ENCODE assay signal across 10 cellular contexts in genomic region chr15:66389859-66390382, GRCh38. TPM values are rescaled to one million over a fixed set of nuclear protein-coding genes. Genes with fewer than 3 reads are reported as not detected.
DNase-seq lines count a peak whose midpoint lies in the region; ATAC-seq and TF ChIP-seq lines count a peak whose summit lies in the region.
"Had no signal": no experiment of that assay in that cellular context is flagged by ENCODE, and none has a peak within 500 bp of the region (broad histone marks: within the 10 kb centered on the region; RNA-seq: fewer than 3 reads in every experiment).

No MANE protein-coding gene starts in this region.

- no peak overlapping the region for H3K4me3 ChIP-seq in CD8-positive, alpha-beta T cell (ENCODE audit: low read depth, low read length)
- H3K4me3 ChIP-seq in neural progenitor cell, result no peak overlapping the region
- H3K4me3 ChIP-seq: hepatocyte had no signal

- peak overlapping the region; percentile 38 for H3K4me3 Mint-ChIP-seq in CD8-positive, alpha-beta T cell
- H3K4me3 Mint-ChIP-seq in WTC11 (no peak overlapping the region), immature natural killer cell (peak overlapping the region; percentile 67 to 91 (median 73)), neural progenitor cell (no peak overlapping the region)

- H3K79me2 ChIP-seq in neural progenitor cell (ENCODE audit: low read depth), result peaks cover 84% of the 10 kb centered on the region

- H3K9me3 Mint-ChIP-seq in CD8-positive, alpha-beta T cell, result no peaks in the 10 kb centered on the region
- H3K9me3 Mint-ChIP-seq in WTC11 (no peaks in the 10 kb centered on the region), immature natural killer cell (no peaks in the 10 kb centered on the region), neural progenitor cell (no peaks in the 10 kb centered on the region)

- peaks cover 9% of the 10 kb centered on the region for H3K36me3 Mint-ChIP-seq in CD8-positive, alpha-beta T cell
- H3K36me3 Mint-ChIP-seq in WTC11 (peaks cover 22% of the 10 kb centered on the region), immature natural killer cell (peaks cover 0 to 5% (median 0%) of the 10 kb centered on the region in 3 donors), neural progenitor cell (peaks cover 20% of the 10 kb centered on the region)

- H3F3A ChIP-seq in neural progenitor cell (ENCODE audit: low read depth), result peaks cover 7% of the 10 kb centered on the region

- H3K4me1 ChIP-seq in CD8-positive, alpha-beta T cell (ENCODE audit: insufficient read depth, low read length), result peaks cover 83% of the 10 kb centered on the region
- peaks cover 13% of the 10 kb centered on the region for H3K4me1 ChIP-seq in neural progenitor cell

- H3K27me3 ChIP-seq in CD8-positive, alpha-beta T cell (ENCODE audit: insufficient read depth, low read length), result no peaks in the 10 kb centered on the region
- no peaks in the 10 kb centered on the region for H3K27me3 ChIP-seq in neural progenitor cell
- H3K27me3 ChIP-seq: hepatocyte had no signal

- H4K20me1 ChIP-seq in neural progenitor cell (ENCODE audit: low read depth), result peaks cover 72% of the 10 kb centered on the region

- H2AFZ ChIP-seq in neural progenitor cell (replicated peaks), result no peak overlapping the region
- H2AFZ ChIP-seq: hepatocyte had no signal

- H3K9ac ChIP-seq in neural progenitor cell, result no peak overlapping the region

- ATAC-seq in CD8-positive, alpha-beta T cell, result no peak
- peak; percentile 29 for ATAC-seq in HG02610 (IDR thresholded peaks at IDR 0.05; ENCODE audit: unreplicated experiment)
- ATAC-seq in WTC11, result no peak

- DNase-seq in CD8-positive, alpha-beta T cell, result no peak
- DNase-seq in WTC11 (ENCODE audit: low spot score) (no peak), immature natural killer cell (no peak), neural progenitor cell (ENCODE audit: low spot score) (no peak), C1 segment of cervical spinal cord (lab: John Stamatoyannopoulos, UW) (no peak), substantia nigra (lab: John Stamatoyannopoulos, UW) (no peak), epidermal melanocyte (ENCODE audit: insufficient read length, low spot score) (no peak)
- DNase-seq: caudate nucleus had no signal

- peak overlapping the region; percentile 86 for H3K27ac Mint-ChIP-seq in CD8-positive, alpha-beta T cell
- H3K27ac Mint-ChIP-seq in WTC11 (peak overlapping the region; percentile 76; the same call in 1 of the 2 replicates), immature natural killer cell (peak overlapping the region; percentile 18 to 87 (median 80)), neural progenitor cell (no peak overlapping the region)

- H3K4me2 ChIP-seq in neural progenitor cell, result no peak overlapping the region
- H3K4me2 ChIP-seq: hepatocyte had no signal

- H3K9me3 ChIP-seq in CD8-positive, alpha-beta T cell (ENCODE audit: low read length), result no peaks in the 10 kb centered on the region
- H3K9me3 ChIP-seq in neural progenitor cell (ENCODE audit: low read depth), result no peaks in the 10 kb centered on the region

- no peaks in the 10 kb centered on the region for H3K36me3 ChIP-seq in CD8-positive, alpha-beta T cell (ENCODE audit: insufficient read depth, low read length)
- H3K36me3 ChIP-seq in neural progenitor cell, result no peaks in the 10 kb centered on the region

- CTCF ChIA-PET in CD8-positive, alpha-beta T cell (lab: Charles Lee), result interaction anchor here (1.4 to 2.2 kb wide), 2 partner anchors 11 to 108 kb away, joined by 3 to 9 read pairs; partner anchors contain the start of gene SNAPC5
- CTCF ChIA-PET in WTC11 (lab: Charles Lee), result interaction anchor here (0.9 kb wide), 1 partner anchor 14 kb away, joined by 3 read pairs; no protein-coding TSS in a partner anchor

- no peak for TF ChIP-seq CTCF in CD8-positive, alpha-beta T cell (IDR thresholded peaks at IDR 0.05)
- no peak for TF ChIP-seq CTCF in WTC11 (IDR thresholded peaks at IDR 0.05)
- TF ChIP-seq CTCF in neural progenitor cell (IDR thresholded peaks at IDR 0.05), result no peak

- intact Hi-C loops in CD8-positive, alpha-beta T cell (cut with DNase I, micrococcal nuclease), result loop anchor here in 1 of 2 experiments (5.0 to 10.0 kb wide), 3 partner anchors 42 to 1152 kb away; partner anchors contain the start of genes DIS3L and MAP2K5

- H3K4me1 Mint-ChIP-seq in CD8-positive, alpha-beta T cell (ENCODE audit: low read depth), result peaks cover 74% of the 10 kb centered on the region
- peaks cover 54% of the 10 kb centered on the region for H3K4me1 Mint-ChIP-seq in WTC11
- peaks cover 72 to 81% of the 10 kb centered on the region in 2 donors for H3K4me1 Mint-ChIP-seq in immature natural killer cell
- H3K4me1 Mint-ChIP-seq in neural progenitor cell, result peaks cover 24% of the 10 kb centered on the region

- POLR2A ChIA-PET in CD8-positive, alpha-beta T cell (lab: Charles Lee), result interaction anchor here (1.0 to 4.2 kb wide), 3 partner anchors 33 to 115 kb away, joined by 3 to 22 read pairs (median 5); partner anchors contain the start of genes RPL4, TIPIN and ZWILCH
- POLR2A ChIA-PET in WTC11 (lab: Charles Lee), result interaction anchor here (0.7 kb wide), 1 partner anchor 96 kb away, joined by 3 read pairs; no protein-coding TSS in a partner anchor

- H3K27ac ChIP-seq in CD8-positive, alpha-beta T cell (ENCODE audit: low read depth, low read length), result peak overlapping the region; percentile 37
- no peak overlapping the region for H3K27ac ChIP-seq in neural progenitor cell
- no peak overlapping the region for H3K27ac ChIP-seq in substantia nigra (ENCODE audit: low read depth, low read length, poor library complexity, severe bottlenecking)
- H3K27ac ChIP-seq: hepatocyte had no signal

- no peaks in the 10 kb centered on the region for H3K27me3 Mint-ChIP-seq in CD8-positive, alpha-beta T cell (ENCODE audit: low read depth)
- H3K27me3 Mint-ChIP-seq in WTC11 (ENCODE audit: low read depth) (peaks cover 3% of the 10 kb centered on the region; the same call in 1 of the 2 replicates), immature natural killer cell (ENCODE audit: low read depth in 3 of 3) (peaks cover 4 to 16% (median 6%) of the 10 kb centered on the region in 3 donors), neural progenitor cell (ENCODE audit: insufficient read depth, low read depth) (peaks cover 5% of the 10 kb centered on the region)

TF ChIP-seq in WTC11, 78 proteins besides CTCF, POLR2A, EP300 and RAD21 (continues in another document):
- no peak for TF ChIP-seq ZNF281 (CRISPR knock-in tag; IDR thresholded peaks at IDR 0.05)
- no peak for TF ChIP-seq ATF6 (CRISPR knock-in tag; IDR thresholded peaks at IDR 0.05)

RNA-seq across cellular contexts. Expression of gene MAP2K1, which starts 3.2 kb away (rescaled TPM):
- 10 to 100 TPM; 21.9 to 23.7 TPM for total RNA-seq in CD8-positive, alpha-beta T cell
- total RNA-seq in WTC11 (2021) (89.5 to 93.0 TPM (median 90.4 TPM) in 3 replicates), neural progenitor cell (ENCODE audit: low replicate concordance) (42.6 and 55.2 TPM in 2 replicates)
- polyA plus RNA-seq in immature natural killer cell, result 10 to 100 TPM; 30.7 to 58.3 (median 48.9) TPM

RNA-seq across cellular contexts. Expression of gene TIPIN, which starts 33.4 kb away (rescaled TPM):
- 1 to 10 TPM; 4.8 to 4.9 TPM for total RNA-seq in CD8-positive, alpha-beta T cell
- total RNA-seq in WTC11 (2021) (17.6 to 22.2 TPM (median 19.2 TPM) in 3 replicates), neural progenitor cell (ENCODE audit: low replicate concordance) (19.5 and 28.9 TPM in 2 replicates)
- 10 to 100 TPM in 1 of 3 donors, 1 to 10 TPM in 2; 4.0 to 10.2 (median 7.2) TPM for polyA plus RNA-seq in immature natural killer cell

Comparison
In these comparisons a context has a peak if more than half of its experiments do, and no peak if none do; other contexts are left out.
1. H3K4me3 Mint-ChIP-seq: peak in CD8-positive, alpha-beta T cell (single experiment) and immature natural killer cell (5 of 5); none in WTC11 (single experiment) and neural progenitor cell (single experiment).